In genomic region chr10:25063157-25063556, GRCh38 we compare ENCODE assay signal across 23 cellular contexts. TPM values are rescaled to one million over a fixed set of nuclear protein-coding genes. Genes with fewer than 3 reads are reported as not detected.
DNase-seq lines count a peak whose midpoint lies in the region; ATAC-seq, FAIRE-seq and TF ChIP-seq lines count a peak whose summit lies in the region.
"Had no signal": no experiment of that assay in that cellular context is flagged by ENCODE, and none has a peak within 500 bp of the region (broad histone marks: within the 10 kb centered on the region; RNA-seq: fewer than 3 reads in every experiment).

No MANE protein-coding gene starts in this region.

- peaks cover 0 to 15% (median 0%) of the 10 kb centered on the region in 4 donors for H3K4me1 ChIP-seq in Peyer's patch
- H3K4me1 ChIP-seq in colonic mucosa, result no peaks in the 10 kb centered on the region
- H3K4me1 ChIP-seq in small intestine (ENCODE audit: control insufficient read depth in 2 of 2, insufficient read depth in 1 of 2, low read depth in 1 of 2, low read length in 1 of 2), result peaks cover 0 to 2% of the 10 kb centered on the region in 2 donors
- H3K4me1 ChIP-seq: BE2C, neural progenitor cell, sigmoid colon had no signal

- H3K27me3 ChIP-seq in Peyer's patch (no peaks in the 10 kb centered on the region), colonic mucosa (no peaks in the 10 kb centered on the region), small intestine (ENCODE audit: control insufficient read depth in 2 of 2, insufficient read depth in 2 of 2, low read length in 2 of 2) (no peaks in the 10 kb centered on the region)
- H3K27me3 ChIP-seq: BE2C, neural progenitor cell, sigmoid colon had no signal

- H3K4me1 Mint-ChIP-seq in activated naive CD4-positive, alpha-beta T cell treated with anti-CD3 and anti-CD28 coated beads, Interleukin-2, amount 50 U/mL, for 24 hours, result peaks cover 13% of the 10 kb centered on the region

- intact Hi-C loops in colonic mucosa (cut with DNase I), result no loop called here

- no peaks in the 10 kb centered on the region for H3K9me3 ChIP-seq in Peyer's patch
- H3K9me3 ChIP-seq in colonic mucosa, result no peaks in the 10 kb centered on the region
- no peaks in the 10 kb centered on the region for H3K9me3 ChIP-seq in small intestine (ENCODE audit: control insufficient read depth, low read depth)
- H3K9me3 ChIP-seq: BE2C, lower lobe of right lung, sigmoid colon had no signal

- FAIRE-seq in small intestine (lab: Jason Lieb, UNC) (no peak), frontal cortex (lab: Jason Lieb, UNC) (no peak)
- FAIRE-seq: GM12878 had no signal

- ATAC-seq in HG03571 (IDR thresholded peaks at IDR 0.05; ENCODE audit: unreplicated experiment) (no peak), HG03521 (IDR thresholded peaks at IDR 0.05; ENCODE audit: unreplicated experiment) (no peak)

- DNase-seq in activated naive CD4-positive, alpha-beta T cell treated with anti-CD3 and anti-CD28 coated beads, Interleukin-2, amount 50 U/mL, for 16 hours, result no peak
- no peak for DNase-seq in Peyer's patch
- DNase-seq in colonic mucosa, result no peak
- DNase-seq in small intestine, result no peak
- no peak for DNase-seq in frontal cortex (ENCODE audit: low spot score in 2 of 2)
- DNase-seq: BE2C, cortex of kidney, NCI-H1048, NCI-H526 treated with DMSO at 0.1 percent for 48 hours had no signal

- H3K36me3 ChIP-seq in Peyer's patch (no peaks in the 10 kb centered on the region), colonic mucosa (no peaks in the 10 kb centered on the region), small intestine (ENCODE audit: control insufficient read depth in 2 of 2, insufficient read depth in 2 of 2, low read length in 2 of 2) (no peaks in the 10 kb centered on the region)
- H3K36me3 ChIP-seq: BE2C, lower lobe of right lung, neural progenitor cell, sigmoid colon had no signal

- H3K9me3 Mint-ChIP-seq in activated naive CD4-positive, alpha-beta T cell treated with anti-CD3 and anti-CD28 coated beads, Interleukin-2, amount 50 U/mL, for 24 hours, result no peaks in the 10 kb centered on the region
- H3K9me3 Mint-ChIP-seq: neural progenitor cell had no signal

- H3K9ac ChIP-seq in colonic mucosa (ENCODE audit: low read depth in 2 of 2, low read length in 2 of 2), result no peak overlapping the region
- H3K9ac ChIP-seq: neural progenitor cell had no signal

- H3K4me3 Mint-ChIP-seq in activated naive CD4-positive, alpha-beta T cell treated with anti-CD3 and anti-CD28 coated beads, Interleukin-2, amount 50 U/mL, for 24 hours, result no peak overlapping the region
- H3K4me3 Mint-ChIP-seq: neural progenitor cell had no signal

- H3K27me3 Mint-ChIP-seq in activated naive CD4-positive, alpha-beta T cell treated with anti-CD3 and anti-CD28 coated beads, Interleukin-2, amount 50 U/mL, for 24 hours, result no peaks in the 10 kb centered on the region

- H3K36me3 Mint-ChIP-seq in activated naive CD4-positive, alpha-beta T cell treated with anti-CD3 and anti-CD28 coated beads, Interleukin-2, amount 50 U/mL, for 24 hours, result no peaks in the 10 kb centered on the region
- H3K36me3 Mint-ChIP-seq: neural progenitor cell had no signal

- peak overlapping the region; percentile 9 for H3K27ac Mint-ChIP-seq in activated naive CD4-positive, alpha-beta T cell treated with anti-CD3 and anti-CD28 coated beads, Interleukin-2, amount 50 U/mL, for 24 hours
- H3K27ac Mint-ChIP-seq: neural progenitor cell had no signal

- no peak for TF ChIP-seq POLR2A in Peyer's patch (IDR thresholded peaks at IDR 0.05)

- H3K27ac ChIP-seq in Peyer's patch (peak overlapping the region in 3 of 4 donors; percentile 9 to 95 (median 82)), colonic mucosa (peak overlapping the region; percentile 83), small intestine (ENCODE audit: low read depth in 1 of 2, low read length in 1 of 2) (peak overlapping the region; percentile 39 to 87)
- H3K27ac ChIP-seq: HL-60, neural progenitor cell, sigmoid colon, VCaP had no signal

- WGBS in small intestine, 3 donors, result 95 to 100% (median 100%) methylated on average over 1 of the region's 1 CpG

- H3K4me3 ChIP-seq in Peyer's patch (no peak overlapping the region), colonic mucosa (no peak overlapping the region), small intestine (ENCODE audit: low read depth in 1 of 2, low read length in 2 of 2) (no peak overlapping the region)
- H3K4me3 ChIP-seq: GM12878, lower lobe of right lung, neural progenitor cell, sigmoid colon had no signal

- no peak for TF ChIP-seq CTCF in Peyer's patch (IDR thresholded peaks at IDR 0.05)
- no peak for TF ChIP-seq CTCF in colonic mucosa (IDR thresholded peaks at IDR 0.05)

RNA-seq across cellular contexts. Expression of gene THNSL1, which starts 46.7 kb away (rescaled TPM):
- total RNA-seq in Peyer's patch, result 1 to 10 TPM; 1.1 to 3.3 (median 1.9) TPM
- total RNA-seq in colonic mucosa, result 1 to 10 TPM; 2.3 to 4.5 TPM
- polyA plus RNA-seq in small intestine, result 1 to 10 TPM; 1.4 to 3.5 (median 2.0) TPM
- total RNA-seq in frontal cortex, result 19.2 TPM

RNA-seq across cellular contexts. Expression of gene ENKUR, which starts 47.2 kb away (rescaled TPM):
- total RNA-seq in Peyer's patch (under 1 TPM in 2 of 4 donors, not detected in 2; 0.38 to 0.53 TPM), colonic mucosa (under 1 TPM; 0.20 to 0.48 TPM), frontal cortex (4.5 TPM)
- polyA plus RNA-seq in small intestine, result 1 to 10 TPM in 2 of 3 donors, under 1 TPM in 1; 0.10 to 1.9 (median 1.1) TPM
- total RNA-seq: Daoy; GM12878; LHCN-M2; posterior vena cava; sigmoid colon; T-helper 2 cell treated with Interferon-gamma antibody and Interleukin-4, amounts not matched to agents 100 ng/mL and 5 ng/mL, for 36 hours; ureter had no signal
